ENCODE assay signal across 1 cellular context in the genomic region with DNA sequence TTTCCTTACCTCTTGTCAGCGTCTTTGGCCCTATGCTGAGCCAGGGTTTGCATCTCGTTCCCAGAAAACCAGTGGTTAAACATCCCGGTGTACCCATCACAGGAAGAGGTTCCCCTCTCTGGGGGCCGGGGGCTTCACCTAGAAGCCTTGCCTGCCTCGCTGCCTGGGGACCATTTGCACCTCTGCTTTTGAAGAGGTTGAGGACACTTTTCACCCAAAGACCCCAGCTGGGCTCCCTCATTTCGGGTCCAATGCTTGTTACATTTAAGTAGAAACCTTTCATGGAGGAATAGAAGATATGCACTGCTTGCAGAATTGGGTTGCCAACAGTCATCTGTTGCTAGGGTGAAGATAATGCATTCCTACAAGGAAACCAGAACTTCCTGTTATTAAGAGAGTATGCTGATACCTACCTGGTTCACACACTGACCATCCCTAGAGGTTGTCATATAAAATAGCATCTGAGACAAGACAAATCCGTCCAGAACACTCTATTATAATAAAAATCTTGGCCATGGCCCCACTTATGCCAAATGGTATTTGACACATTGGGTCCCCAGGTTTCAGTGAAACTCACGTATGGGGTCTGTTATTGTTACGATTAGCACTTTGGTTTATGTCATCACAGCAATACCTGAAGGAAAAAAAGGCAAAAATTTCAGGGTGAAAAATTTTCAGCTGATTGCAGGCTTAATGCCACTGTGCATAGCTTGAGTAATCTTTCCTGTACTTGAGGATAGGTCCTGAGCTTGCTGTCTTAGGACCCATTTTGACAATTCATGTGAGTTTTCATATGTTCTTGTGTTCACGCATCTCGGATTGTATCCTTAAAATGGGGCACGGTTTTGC.
TF ChIP-seq lines count a peak whose summit lies in the region.

No MANE protein-coding gene starts in this region.

TF ChIP-seq in GM23338, 12 proteins besides CTCF, POLR2A, EP300 and RAD21 (continued from another document):
- TF ChIP-seq, protein P1, sequence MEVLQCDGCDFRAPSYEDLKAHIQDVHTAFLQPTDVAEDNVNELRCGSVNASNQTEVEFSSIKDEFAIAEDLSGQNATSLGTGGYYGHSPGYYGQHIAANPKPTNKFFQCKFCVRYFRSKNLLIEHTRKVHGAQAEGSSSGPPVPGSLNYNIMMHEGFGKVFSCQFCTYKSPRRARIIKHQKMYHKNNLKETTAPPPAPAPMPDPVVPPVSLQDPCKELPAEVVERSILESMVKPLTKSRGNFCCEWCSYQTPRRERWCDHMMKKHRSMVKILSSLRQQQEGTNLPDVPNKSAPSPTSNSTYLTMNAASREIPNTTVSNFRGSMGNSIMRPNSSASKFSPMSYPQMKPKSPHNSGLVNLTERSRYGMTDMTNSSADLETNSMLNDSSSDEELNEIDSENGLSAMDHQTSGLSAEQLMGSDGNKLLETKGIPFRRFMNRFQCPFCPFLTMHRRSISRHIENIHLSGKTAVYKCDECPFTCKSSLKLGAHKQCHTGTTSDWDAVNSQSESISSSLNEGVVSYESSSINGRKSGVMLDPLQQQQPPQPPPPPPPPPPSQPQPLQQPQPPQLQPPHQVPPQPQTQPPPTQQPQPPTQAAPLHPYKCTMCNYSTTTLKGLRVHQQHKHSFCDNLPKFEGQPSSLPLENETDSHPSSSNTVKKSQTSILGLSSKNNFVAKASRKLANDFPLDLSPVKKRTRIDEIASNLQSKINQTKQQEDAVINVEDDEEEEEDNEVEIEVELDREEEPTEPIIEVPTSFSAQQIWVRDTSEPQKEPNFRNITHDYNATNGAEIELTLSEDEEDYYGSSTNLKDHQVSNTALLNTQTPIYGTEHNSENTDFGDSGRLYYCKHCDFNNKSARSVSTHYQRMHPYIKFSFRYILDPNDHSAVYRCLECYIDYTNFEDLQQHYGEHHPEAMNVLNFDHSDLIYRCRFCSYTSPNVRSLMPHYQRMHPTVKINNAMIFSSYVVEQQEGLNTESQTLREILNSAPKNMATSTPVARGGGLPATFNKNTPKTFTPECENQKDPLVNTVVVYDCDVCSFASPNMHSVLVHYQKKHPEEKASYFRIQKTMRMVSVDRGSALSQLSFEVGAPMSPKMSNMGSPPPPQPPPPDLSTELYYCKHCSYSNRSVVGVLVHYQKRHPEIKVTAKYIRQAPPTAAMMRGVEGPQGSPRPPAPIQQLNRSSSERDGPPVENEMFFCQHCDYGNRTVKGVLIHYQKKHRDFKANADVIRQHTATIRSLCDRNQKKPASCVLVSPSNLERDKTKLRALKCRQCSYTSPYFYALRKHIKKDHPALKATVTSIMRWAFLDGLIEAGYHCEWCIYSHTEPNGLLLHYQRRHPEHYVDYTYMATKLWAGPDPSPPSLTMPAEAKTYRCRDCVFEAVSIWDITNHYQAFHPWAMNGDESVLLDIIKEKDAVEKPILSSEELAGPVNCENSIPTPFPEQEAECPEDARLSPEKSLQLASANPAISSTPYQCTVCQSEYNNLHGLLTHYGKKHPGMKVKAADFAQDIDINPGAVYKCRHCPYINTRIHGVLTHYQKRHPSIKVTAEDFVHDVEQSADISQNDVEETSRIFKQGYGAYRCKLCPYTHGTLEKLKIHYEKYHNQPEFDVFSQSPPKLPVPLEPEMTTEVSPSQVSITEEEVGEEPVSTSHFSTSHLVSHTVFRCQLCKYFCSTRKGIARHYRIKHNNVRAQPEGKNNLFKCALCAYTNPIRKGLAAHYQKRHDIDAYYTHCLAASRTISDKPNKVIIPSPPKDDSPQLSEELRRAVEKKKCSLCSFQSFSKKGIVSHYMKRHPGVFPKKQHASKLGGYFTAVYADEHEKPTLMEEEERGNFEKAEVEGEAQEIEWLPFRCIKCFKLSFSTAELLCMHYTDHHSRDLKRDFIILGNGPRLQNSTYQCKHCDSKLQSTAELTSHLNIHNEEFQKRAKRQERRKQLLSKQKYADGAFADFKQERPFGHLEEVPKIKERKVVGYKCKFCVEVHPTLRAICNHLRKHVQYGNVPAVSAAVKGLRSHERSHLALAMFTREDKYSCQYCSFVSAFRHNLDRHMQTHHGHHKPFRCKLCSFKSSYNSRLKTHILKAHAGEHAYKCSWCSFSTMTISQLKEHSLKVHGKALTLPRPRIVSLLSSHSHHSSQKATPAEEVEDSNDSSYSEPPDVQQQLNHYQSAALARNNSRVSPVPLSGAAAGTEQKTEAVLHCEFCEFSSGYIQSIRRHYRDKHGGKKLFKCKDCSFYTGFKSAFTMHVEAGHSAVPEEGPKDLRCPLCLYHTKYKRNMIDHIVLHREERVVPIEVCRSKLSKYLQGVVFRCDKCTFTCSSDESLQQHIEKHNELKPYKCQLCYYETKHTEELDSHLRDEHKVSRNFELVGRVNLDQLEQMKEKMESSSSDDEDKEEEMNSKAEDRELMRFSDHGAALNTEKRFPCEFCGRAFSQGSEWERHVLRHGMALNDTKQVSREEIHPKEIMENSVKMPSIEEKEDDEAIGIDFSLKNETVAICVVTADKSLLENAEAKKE (CRISPR knock-in tag; IDR thresholded peaks at IDR 0.05), result no peak
